Comparison of ENCODE assay signal across 14 cellular contexts in genomic region chr2:96152301-96153165, GRCh38. TPM values are rescaled to one million over a fixed set of nuclear protein-coding genes. Genes with fewer than 3 reads are reported as not detected.
DNase-seq lines count a peak whose midpoint lies in the region; ATAC-seq and TF ChIP-seq lines count a peak whose summit lies in the region.
"Had no signal": no experiment of that assay in that cellular context is flagged by ENCODE, and none has a peak within 500 bp of the region (broad histone marks: within the 10 kb centered on the region; RNA-seq: fewer than 3 reads in every experiment).

No MANE protein-coding gene starts in this region.

- intact Hi-C loops in heart left ventricle (cut with DNase I), result no loop called here
- intact Hi-C loops in left cardiac atrium (cut with DNase I), result no loop called here
- intact Hi-C loops in vagina (cut with DNase I), result no loop called here

- TF ChIP-seq POLR2A in heart left ventricle (IDR thresholded peaks at IDR 0.05), result no peak
- TF ChIP-seq POLR2A in vagina (IDR thresholded peaks at IDR 0.05), result no peak

- no peak overlapping the region for H3K4me3 Mint-ChIP-seq in type B pancreatic cell

- peaks cover 17% of the 10 kb centered on the region for H3K4me1 Mint-ChIP-seq in type B pancreatic cell (ENCODE audit: unreplicated experiment)

- peak in 3 of 5 donors; percentile 3 to 45 (median 13) for DNase-seq in heart left ventricle
- no peak for DNase-seq in left cardiac atrium
- peak; percentile 39 for DNase-seq in SK-N-DZ (ENCODE audit: low spot score)
- peak; percentile 43 for DNase-seq in islet precursor cell
- no peak for DNase-seq in type B pancreatic cell (ENCODE audit: extremely low spot score, unreplicated experiment)
- DNase-seq in NCI-H526 treated with DMSO at 0.1 percent for 48 hours (lab: John Stamatoyannopoulos, UW), result no peak
- DNase-seq in vagina (ENCODE audit: extremely low spot score in 2 of 2), result no peak
- DNase-seq: activated T-cell treated with anti-CD3 and anti-CD28 coated beads for 4 hours, NCI-H187 treated with DMSO at 0.1 percent for 48 hours had no signal

- H3K4me3 ChIP-seq in heart left ventricle (no peak overlapping the region), vagina (no peak overlapping the region)
- H3K4me3 ChIP-seq: smooth muscle cell had no signal

- peak overlapping the region; percentile 39 for H3K27ac Mint-ChIP-seq in type B pancreatic cell

- no peaks in the 10 kb centered on the region for H3K36me3 Mint-ChIP-seq in type B pancreatic cell

- H3K36me3 ChIP-seq in heart left ventricle (no peaks in the 10 kb centered on the region), vagina (no peaks in the 10 kb centered on the region)

- H3K27me3 Mint-ChIP-seq in type B pancreatic cell, result peaks cover 7% of the 10 kb centered on the region

- TF ChIP-seq CTCF in heart left ventricle (IDR thresholded peaks at IDR 0.05), result no peak
- TF ChIP-seq CTCF in type B pancreatic cell (conservative IDR thresholded peaks at IDR 0.05), result no peak
- TF ChIP-seq CTCF in vagina (IDR thresholded peaks at IDR 0.05), result no peak

- no peaks in the 10 kb centered on the region for H3K9me3 ChIP-seq in heart left ventricle
- no peaks in the 10 kb centered on the region for H3K9me3 ChIP-seq in vagina

- H3K27ac ChIP-seq in heart left ventricle (no peak overlapping the region), vagina (no peak overlapping the region)

- ATAC-seq in heart left ventricle (no peak), left cardiac atrium (no peak), GM18909 (IDR thresholded peaks at IDR 0.05; ENCODE audit: poor library complexity, unreplicated experiment) (no peak)
- ATAC-seq: esophagus mucosa had no signal

- H3K9me3 Mint-ChIP-seq in type B pancreatic cell, result no peaks in the 10 kb centered on the region

- no peaks in the 10 kb centered on the region for H3K27me3 ChIP-seq in heart left ventricle
- H3K27me3 ChIP-seq in vagina, result no peaks in the 10 kb centered on the region

- H3K4me1 ChIP-seq in heart left ventricle (peaks cover 0 to 17% (median 2%) of the 10 kb centered on the region in 12 donors), vagina (no peaks in the 10 kb centered on the region)

- 74 to 81% (median 78%) methylated on average over 13 of the region's 13 CpGs for WGBS in heart left ventricle, 4 donors

RNA-seq across cellular contexts. Expression of gene DUSP2, which starts 7.3 kb away (rescaled TPM):
- 10 to 100 TPM in 1 of 9 donors, 1 to 10 TPM in 6, under 1 TPM in 2; 0.56 to 11.1 (median 2.7) TPM for total RNA-seq in heart left ventricle
- 10 to 100 TPM in 1 of 2 donors, 1 to 10 TPM in 1; 1.4 to 23.1 TPM for polyA plus RNA-seq in heart left ventricle
- 1 to 10 TPM; 1.6 to 2.4 TPM for total RNA-seq in left cardiac atrium
- 4.1 and 8.1 TPM in 2 replicates for polyA plus RNA-seq in SK-N-DZ (2014; cell fraction: cytosol; rRNA removed)
- 40.0 and 55.5 TPM in 2 replicates for polyA plus RNA-seq in SK-N-DZ (2014; cell fraction: nucleus; rRNA removed)
- 4.3 and 4.5 TPM in 2 replicates for total RNA-seq in type B pancreatic cell (ENCODE audit: low replicate concordance)
- 14.0 TPM for total RNA-seq in vagina

RNA-seq across cellular contexts. Expression of gene ASTL, which starts 14.2 kb away (rescaled TPM):
- total RNA-seq in heart left ventricle (not detected), left cardiac atrium (not detected), type B pancreatic cell (ENCODE audit: low replicate concordance) (0.93 TPM in 1 of 2 replicates, not detected in the other), vagina (not detected)
- under 1 TPM in 1 of 2 donors, not detected in 1; 0.14 TPM for polyA plus RNA-seq in heart left ventricle
- not detected in 2 replicates for polyA plus RNA-seq in SK-N-DZ (2014; cell fraction: cytosol; rRNA removed)
- polyA plus RNA-seq in SK-N-DZ (2014; cell fraction: nucleus; rRNA removed), result not detected in 2 replicates
- total RNA-seq: bronchial epithelial cell, HT1080 had no signal
- polyA plus RNA-seq: smooth muscle cell had no signal

RNA-seq across cellular contexts. Expression of gene ADRA2B, which starts 36.2 kb away (rescaled TPM):
- 1 to 10 TPM; 2.2 to 6.1 (median 3.6) TPM for total RNA-seq in heart left ventricle
- polyA plus RNA-seq in heart left ventricle, result 1 to 10 TPM; 1.5 to 3.5 TPM
- total RNA-seq in left cardiac atrium, result 1 to 10 TPM; 1.6 to 2.3 TPM
- not detected in 2 replicates for polyA plus RNA-seq in SK-N-DZ (2014; cell fraction: cytosol; rRNA removed)
- 0.27 and 0.30 TPM in 2 replicates for polyA plus RNA-seq in SK-N-DZ (2014; cell fraction: nucleus; rRNA removed)
- 2.4 and 13.9 TPM in 2 replicates for total RNA-seq in type B pancreatic cell (ENCODE audit: low replicate concordance)
- total RNA-seq in vagina, result 0.49 TPM
- total RNA-seq: bronchial epithelial cell, esophagus mucosa, HT1080 had no signal

RNA-seq across cellular contexts. Expression of gene STARD7, which starts 56.1 kb away (rescaled TPM):
- 100 to 1,000 TPM; 148 to 526 (median 188) TPM for total RNA-seq in heart left ventricle
- 100 to 1,000 TPM in 1 of 2 donors, 10 to 100 TPM in 1; 58.3 to 520 TPM for polyA plus RNA-seq in heart left ventricle
- 100 to 1,000 TPM; 135 to 185 TPM for total RNA-seq in left cardiac atrium
- polyA plus RNA-seq in SK-N-DZ (2014; cell fraction: cytosol; rRNA removed), result 191 and 326 TPM in 2 replicates
- 165 and 200 TPM in 2 replicates for polyA plus RNA-seq in SK-N-DZ (2014; cell fraction: nucleus; rRNA removed)
- total RNA-seq in type B pancreatic cell (ENCODE audit: low replicate concordance), result 133 and 146 TPM in 2 replicates
- 69.5 TPM for total RNA-seq in vagina

Comparison
In these comparisons a context has a peak if more than half of its experiments do, and no peak if none do; other contexts are left out.
1. DNase-seq: peak in heart left ventricle (3 of 5), SK-N-DZ (single experiment) and islet precursor cell (single experiment); none in left cardiac atrium (single experiment), type B pancreatic cell (single experiment), NCI-H526 treated with DMSO at 0.1 percent for 48 hours (single experiment) and vagina (0 of 2).